1 cellular context compared by ENCODE assay signal in genomic region chr5:31415009-31415923, GRCh38.
TF ChIP-seq lines count a peak whose summit lies in the region.

No MANE protein-coding gene starts in this region.

TF ChIP-seq in WTC11, 78 proteins besides CTCF, POLR2A, EP300 and RAD21:
- TF ChIP-seq PRDM15 (CRISPR knock-in tag; IDR thresholded peaks at IDR 0.05): no peak
- no peak for TF ChIP-seq ZNF423 (CRISPR knock-in tag; IDR thresholded peaks at IDR 0.05)
- no peak for TF ChIP-seq PREB (CRISPR knock-in tag; IDR thresholded peaks at IDR 0.05; ENCODE audit: borderline replicate concordance)
- TF ChIP-seq SOX15 (CRISPR knock-in tag; IDR thresholded peaks at IDR 0.05): no peak
- TF ChIP-seq E2F5 (CRISPR knock-in tag; IDR thresholded peaks at IDR 0.05): no peak
- no peak for TF ChIP-seq SP1 (CRISPR knock-in tag; conservative IDR thresholded peaks at IDR 0.05)
- TF ChIP-seq GABPB1 (CRISPR knock-in tag; IDR thresholded peaks at IDR 0.05): no peak
TF ChIP-seq in WTC11: peak in this region for 0.
